14 cellular contexts compared by ENCODE assay signal in genomic region chr1:58823481-58824010, GRCh38. TPM values are rescaled to one million over a fixed set of nuclear protein-coding genes. Genes with fewer than 3 reads are reported as not detected.
DNase-seq lines count a peak whose midpoint lies in the region; ATAC-seq, FAIRE-seq and TF ChIP-seq lines count a peak whose summit lies in the region.
"Had no signal": no experiment of that assay in that cellular context is flagged by ENCODE, and none has a peak within 500 bp of the region (broad histone marks: within the 10 kb centered on the region; RNA-seq: fewer than 3 reads in every experiment).

No MANE protein-coding gene starts in this region.

- no peak overlapping the region for H3K4me3 Mint-ChIP-seq in natural killer cell treated with Interleukin-12 subunit alpha and Interleukin-12 subunit beta and Interleukin-15 and Interleukin-18, amount 100 ng/mL, for 72 hours

- H4K20me1 ChIP-seq in Loucy (ENCODE audit: insufficient read depth, low read length, poor library complexity, severe bottlenecking), result no peaks in the 10 kb centered on the region

- no peaks in the 10 kb centered on the region for H3K4me1 Mint-ChIP-seq in natural killer cell treated with Interleukin-12 subunit alpha and Interleukin-12 subunit beta and Interleukin-15 and Interleukin-18, amount 100 ng/mL, for 72 hours (ENCODE audit: low read depth in 2 of 2)

- H3K4me2 ChIP-seq in Loucy (ENCODE audit: low read depth, low read length, poor library complexity, severe bottlenecking), result no peak overlapping the region

- ATAC-seq in natural killer cell treated with Interleukin-12 subunit alpha and Interleukin-12 subunit beta and Interleukin-15 and Interleukin-18, amount 100 ng/mL, for 72 hours, result no peak

- no peaks in the 10 kb centered on the region for H3K9me2 ChIP-seq in Loucy (replicated peaks; ENCODE audit: low read depth, low read length)

- H3K27ac Mint-ChIP-seq in natural killer cell treated with Interleukin-12 subunit alpha and Interleukin-12 subunit beta and Interleukin-15 and Interleukin-18, amount 100 ng/mL, for 72 hours, result no peak overlapping the region

- POLR2A ChIA-PET in A673 (lab: Charles Lee; ENCODE audit: low non-redundant PET), result no interaction called here

- CTCF ChIA-PET in A673 (lab: Charles Lee), result no interaction called here

- H3K79me2 ChIP-seq in Loucy (ENCODE audit: insufficient read depth, low read length), result no peaks in the 10 kb centered on the region

- no peaks in the 10 kb centered on the region for H3F3A ChIP-seq in Loucy (ENCODE audit: low read depth)

- H3K27ac ChIP-seq in A673 (ENCODE audit: low read depth, low read length, poor library complexity, severe bottlenecking), result no peak overlapping the region
- H3K27ac ChIP-seq: right lobe of liver had no signal

- peaks cover 10% of the 10 kb centered on the region; the same call in 1 of the 2 replicates for H3K9me3 ChIP-seq in Loucy (ENCODE audit: insufficient read depth, low read depth, low read length)
- peaks cover 15% of the 10 kb centered on the region for H3K9me3 ChIP-seq in A673 (ENCODE audit: low read depth, low read length, poor library complexity, severe bottlenecking)

- in situ Hi-C loops in Caki2 (cut with HindIII; ENCODE audit: low pct_unique_long_range_greater_than_20kb, low sequenced_read_pairs), result loop anchor here (10.0 kb wide), 1 partner anchor 321 kb away; no protein-coding TSS in a partner anchor

- H3K9ac ChIP-seq in Loucy (ENCODE audit: low read depth, low read length, poor library complexity, severe bottlenecking), result no peak overlapping the region

- no peak overlapping the region for H2AFZ ChIP-seq in Loucy (ENCODE audit: low read length)

- H3K36me3 Mint-ChIP-seq in natural killer cell treated with Interleukin-12 subunit alpha and Interleukin-12 subunit beta and Interleukin-15 and Interleukin-18, amount 100 ng/mL, for 72 hours, result peaks cover 20% of the 10 kb centered on the region

- no peaks in the 10 kb centered on the region for H3K27me3 Mint-ChIP-seq in natural killer cell treated with Interleukin-12 subunit alpha and Interleukin-12 subunit beta and Interleukin-15 and Interleukin-18, amount 100 ng/mL, for 72 hours

- no TSS peak for BruUV-seq in A673 (replicated peaks; lab: Mats Ljungman, UMichigan)

- no peak for FAIRE-seq in bronchial epithelial cell (lab: Jason Lieb, UNC)
- FAIRE-seq in frontal cortex (lab: Jason Lieb, UNC), result no peak
- FAIRE-seq: TTC549 had no signal

- H3K4me1 ChIP-seq in Loucy (ENCODE audit: insufficient read depth, low read length, poor library complexity, severe bottlenecking), result peaks cover 4% of the 10 kb centered on the region
- H3K4me1 ChIP-seq in A673 (ENCODE audit: insufficient read depth, low read length, poor library complexity, severe bottlenecking), result no peaks in the 10 kb centered on the region
- H3K4me1 ChIP-seq: Caco-2, right lobe of liver had no signal

- TF ChIP-seq CTCF in Loucy (conservative IDR thresholded peaks at IDR 0.05; ENCODE audit: low read length) (peak; percentile 28; the same call in 1 of the 2 replicates), bronchial epithelial cell (IDR thresholded peaks at IDR 0.05; ENCODE audit: insufficient read depth, low read length, severe bottlenecking) (no peak), A673 (conservative IDR thresholded peaks at IDR 0.05; ENCODE audit: low read depth, low read length) (no peak)

- H3K36me3 ChIP-seq in Loucy (ENCODE audit: insufficient read depth, low read length) (no peaks in the 10 kb centered on the region), bronchial epithelial cell (ENCODE audit: control insufficient read depth, insufficient read depth, low read length) (no peaks in the 10 kb centered on the region), A673 (ENCODE audit: insufficient read depth, low read length, poor library complexity, severe bottlenecking) (no peaks in the 10 kb centered on the region)
- H3K36me3 ChIP-seq: right lobe of liver had no signal

- H3K4me3 ChIP-seq in Loucy (ENCODE audit: low read length, poor library complexity, severe bottlenecking), result no peak overlapping the region
- H3K4me3 ChIP-seq in bronchial epithelial cell (ENCODE audit: low read depth, low read length), result no peak overlapping the region
- H3K4me3 ChIP-seq in A673 (ENCODE audit: low read depth, low read length, poor library complexity, severe bottlenecking), result no peak overlapping the region
- H3K4me3 ChIP-seq: lung, right lobe of liver had no signal

- H3K27me3 ChIP-seq in Loucy (ENCODE audit: insufficient read depth, low read length, poor library complexity, severe bottlenecking), result no peaks in the 10 kb centered on the region
- H3K27me3 ChIP-seq in bronchial epithelial cell (ENCODE audit: control insufficient read depth, insufficient read depth, low read length), result no peaks in the 10 kb centered on the region
- H3K27me3 ChIP-seq in A673 (replicated peaks; ENCODE audit: insufficient read depth, low read depth, low read length, poor library complexity), result no peaks in the 10 kb centered on the region
- H3K27me3 ChIP-seq: right lobe of liver had no signal

- intact Hi-C loops in A673 (cut with micrococcal nuclease; ENCODE audit: unreplicated experiment), result no loop called here

- DNase-seq in Caki2 (ENCODE audit: low read depth) (peak; percentile 81), bronchial epithelial cell (ENCODE audit: low read depth) (peak; percentile 92), lung microvascular endothelial cell (ENCODE audit: low read depth in 2 of 2) (peak; percentile 18 to 92), frontal cortex (ENCODE audit: low spot score in 2 of 2) (no peak), A673 (ENCODE audit: low spot score) (no peak)
- DNase-seq in stimulated activated CD4-positive, alpha-beta T cell treated with anti-CD3 and anti-CD28 coated beads, Interleukin-12 subunit alpha, Interleukin-12 subunit beta, amount 100 ng/mL, for 4 hours, result no peak
- no peak for DNase-seq in natural killer cell treated with Interleukin-12 subunit alpha and Interleukin-12 subunit beta and Interleukin-15 and Interleukin-18, amount 100 ng/mL, for 72 hours (ENCODE audit: low spot score)
- DNase-seq: activated effector memory CD4-positive, alpha-beta T cell treated with Interleukin-2 at 50 U/mL for 16 hours; Caco-2; NCI-H748 treated with DMSO at 0.1 percent for 48 hours; right lobe of liver had no signal

- H3K9me3 Mint-ChIP-seq in natural killer cell treated with Interleukin-12 subunit alpha and Interleukin-12 subunit beta and Interleukin-15 and Interleukin-18, amount 100 ng/mL, for 72 hours, result peaks cover 7% of the 10 kb centered on the region

RNA-seq across cellular contexts. Expression of gene JUN, which starts 39.7 kb away (rescaled TPM):
- total RNA-seq in Caki2 (2014; rRNA removed; shearing (Covaris generic); ENCODE audit: low replicate concordance), result 44.5 and 46.7 TPM in 2 replicates
- total RNA-seq in bronchial epithelial cell (66.2 and 90.0 TPM in 2 replicates), lung microvascular endothelial cell (48.4 and 152 TPM in 2 replicates), frontal cortex (51.8 TPM), A673 (2021) (16.9 and 24.9 TPM in 2 replicates)
- total RNA-seq in natural killer cell treated with Interleukin-12 subunit alpha and Interleukin-12 subunit beta and Interleukin-15 and Interleukin-18, amount 100 ng/mL, for 72 hours, result 10 to 100 TPM; 62.2 to 90.1 TPM

Comparison
In these comparisons a context has a peak if more than half of its experiments do, and no peak if none do; other contexts are left out.
1. DNase-seq: peak in Caki2 (single experiment), bronchial epithelial cell (single experiment) and lung microvascular endothelial cell (2 of 2); none in stimulated activated CD4-positive, alpha-beta T cell treated with anti-CD3 and anti-CD28 coated beads, Interleukin-12 subunit alpha, Interleukin-12 subunit beta, amount 100 ng/mL, for 4 hours (single experiment), natural killer cell treated with Interleukin-12 subunit alpha and Interleukin-12 subunit beta and Interleukin-15 and Interleukin-18, amount 100 ng/mL, for 72 hours (single experiment), frontal cortex (0 of 2) and A673 (single experiment).